Comparison of ENCODE assay signal across 8 cellular contexts in genomic region chr1:36463773-36464604, GRCh38. TPM values are rescaled to one million over a fixed set of nuclear protein-coding genes. Genes with fewer than 3 reads are reported as not detected.
DNase-seq lines count a peak whose midpoint lies in the region; ATAC-seq and TF ChIP-seq lines count a peak whose summit lies in the region.

Gene MRPS15, minus strand, starts transcription at chr1:36464384. Its CDS starts 109 bp downstream, at chr1:36464275.

- no peaks in the 10 kb centered on the region for H3K27me3 Mint-ChIP-seq in CD8-positive, alpha-beta T cell (ENCODE audit: low read depth)

- DNase-seq in CD8-positive, alpha-beta T cell, result peak; percentile 88 to 96 (median 93)
- DNase-seq in HS-27A (ENCODE audit: low read depth), result peak; percentile 91
- DNase-seq in NK-92 (lab: John Stamatoyannopoulos, UW; ENCODE audit: unreplicated experiment), result peak; percentile 53
- DNase-seq in activated CD8-positive, alpha-beta memory T cell treated with anti-CD3 and anti-CD28 coated beads for 24 hours, result peak; percentile 98
- DNase-seq in effector CD8-positive, alpha-beta T cell (lab: John Stamatoyannopoulos, UW), result peak; percentile 85
- DNase-seq in lung microvascular endothelial cell (ENCODE audit: low read depth in 2 of 2), result peak; percentile 94 to 97
- peak; percentile 89 to 96 (median 92) for DNase-seq in stimulated activated CD4-positive, alpha-beta T cell treated with anti-CD3 and anti-CD28 coated beads, TNF-alpha, amount 100 ng/mL, for 48 hours (ENCODE audit: low read depth in 3 of 3)

- no peaks in the 10 kb centered on the region for H3K27me3 ChIP-seq in CD8-positive, alpha-beta T cell (ENCODE audit: insufficient read depth, low read length)

- CTCF ChIA-PET in CD8-positive, alpha-beta T cell (lab: Charles Lee), result interaction anchor here (1.0 kb wide), 1 partner anchor 13 kb away, joined by 3 read pairs; the partner anchor contains the start of gene OSCP1

- H3K4me3 ChIP-seq in CD8-positive, alpha-beta T cell (ENCODE audit: low read depth, low read length), result peak within 1 kb of the TSS; percentile 90

- H3K36me3 Mint-ChIP-seq in CD8-positive, alpha-beta T cell, result peaks cover 38% of the 10 kb centered on the region

- no peak for TF ChIP-seq CTCF in CD8-positive, alpha-beta T cell (IDR thresholded peaks at IDR 0.05)

- H3K36me3 ChIP-seq in CD8-positive, alpha-beta T cell (ENCODE audit: insufficient read depth, low read length), result peaks cover 11% of the 10 kb centered on the region

- H3K4me1 ChIP-seq in CD8-positive, alpha-beta T cell (ENCODE audit: insufficient read depth, low read length), result peaks cover 12% of the 10 kb centered on the region

- H3K9me3 Mint-ChIP-seq in CD8-positive, alpha-beta T cell, result no peaks in the 10 kb centered on the region

- peak within 1 kb of the TSS; percentile 91 for H3K4me3 Mint-ChIP-seq in CD8-positive, alpha-beta T cell

- intact Hi-C loops in CD8-positive, alpha-beta T cell (cut with DNase I, micrococcal nuclease), result loop anchor here (1.0 to 5.0 kb wide), 9 partner anchors 14 to 1226 kb away; partner anchors contain the start of genes OSCP1 (in 2 of the 2), ADPRS (in 1 of the 2), AGO3 (in 1 of the 2) and PSMB2 (in 1 of the 2)

- H3K4me1 Mint-ChIP-seq in CD8-positive, alpha-beta T cell (ENCODE audit: low read depth), result peaks cover 29% of the 10 kb centered on the region

- POLR2A ChIA-PET in CD8-positive, alpha-beta T cell (lab: Charles Lee), result interaction anchor here (1.2 to 1.4 kb wide), 5 partner anchors 12 to 112 kb away, joined by 3 to 10 read pairs (median 3); partner anchors contain the start of gene OSCP1

- peak; percentile 98 for ATAC-seq in CD8-positive, alpha-beta T cell
- ATAC-seq in GM19467 (IDR thresholded peaks at IDR 0.05; ENCODE audit: unreplicated experiment), result peak; percentile 91

- H3K27ac Mint-ChIP-seq in CD8-positive, alpha-beta T cell, result peak within 1 kb of the TSS; percentile 96

- H3K9me3 ChIP-seq in CD8-positive, alpha-beta T cell (ENCODE audit: low read length), result no peaks in the 10 kb centered on the region

- H3K27ac ChIP-seq in CD8-positive, alpha-beta T cell (ENCODE audit: low read depth, low read length), result peak within 1 kb of the TSS; percentile 82

RNA-seq across cellular contexts. Expression of gene MRPS15, which starts in this region (rescaled TPM):
- total RNA-seq in CD8-positive, alpha-beta T cell, result 10 to 100 TPM; 37.9 to 45.4 TPM
- 69.5 and 70.4 TPM in 2 replicates for total RNA-seq in lung microvascular endothelial cell

Comparison
In these comparisons a context has a peak if more than half of its experiments do, and no peak if none do; other contexts are left out.
1. Peak in every context shown above with its lines: DNase-seq, ATAC-seq, H3K4me3 ChIP-seq and H3K27ac ChIP-seq.